ENCODE assay signal across 29 cellular contexts in the genomic region with DNA sequence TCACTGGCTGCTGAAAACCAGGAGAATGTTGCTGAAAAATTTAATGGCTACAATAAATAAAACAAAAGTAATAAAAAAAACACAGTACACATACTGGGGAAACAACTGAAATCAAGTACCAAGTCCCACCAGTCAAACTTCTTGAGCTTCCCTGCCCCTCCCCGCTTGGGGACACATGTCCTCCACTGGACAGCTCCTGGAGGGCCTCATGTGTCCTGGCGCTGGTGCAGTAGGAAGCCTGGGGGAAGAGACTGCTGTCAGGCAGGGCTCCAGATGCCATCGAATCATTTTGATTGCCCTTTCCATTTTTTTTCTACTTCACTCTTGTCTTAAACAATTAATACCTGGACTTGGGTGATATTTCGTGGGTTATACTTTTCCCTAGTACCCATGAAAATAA. TPM values are rescaled to one million over a fixed set of nuclear protein-coding genes. Genes with fewer than 3 reads are reported as not detected.
DNase-seq lines count a peak whose midpoint lies in the region; ATAC-seq and TF ChIP-seq lines count a peak whose summit lies in the region.
"Had no signal": no experiment of that assay in that cellular context is flagged by ENCODE, and none has a peak within 500 bp of the region (broad histone marks: within the 10 kb centered on the region; RNA-seq: fewer than 3 reads in every experiment).

No MANE protein-coding gene starts in this region.

- no peak overlapping the region for H3K4me2 ChIP-seq in Karpas-422 (ENCODE audit: low read depth, low read length, poor library complexity, severe bottlenecking)
- peak overlapping the region; percentile 21 for H3K4me2 ChIP-seq in skeletal muscle satellite cell (ENCODE audit: low read length)
- H3K4me2 ChIP-seq: PC-9 had no signal

- H3K79me2 ChIP-seq in Karpas-422 (ENCODE audit: low read length), result peaks cover 99% of the 10 kb centered on the region

- H3K9me2 ChIP-seq in Karpas-422 (replicated peaks; ENCODE audit: insufficient read depth, low read length), result no peaks in the 10 kb centered on the region

- H3K4me3 ChIP-seq in Karpas-422 (ENCODE audit: low read length) (no peak overlapping the region), right atrium auricular region (no peak overlapping the region), skeletal muscle satellite cell (ENCODE audit: low read length) (no peak overlapping the region)
- H3K4me3 ChIP-seq: ascending aorta, gastroesophageal sphincter, GM23248, left lung, PC-9, right lobe of liver, vagina had no signal

- peak overlapping the region; percentile 73 for H3K27ac ChIP-seq in Karpas-422 (ENCODE audit: low read length)
- peak overlapping the region; percentile 6 to 38 for H3K27ac ChIP-seq in right atrium auricular region
- H3K27ac ChIP-seq: ascending aorta, GM23248, left lung, parathyroid adenoma, PC-9, right lobe of liver, vagina had no signal

- H3K9me3 Mint-ChIP-seq in activated T-cell treated with anti-CD3 and anti-CD28 coated beads, Interleukin-2, amount 50 U/mL, for 72 hours, result no peaks in the 10 kb centered on the region
- no peaks in the 10 kb centered on the region for H3K9me3 Mint-ChIP-seq in activated T-cell treated with anti-CD3 and anti-CD28 coated beads, Interleukin-2, amount 50 U/mL, for 4 hours
- H3K9me3 Mint-ChIP-seq: activated naive CD8-positive, alpha-beta T cell treated with anti-CD3 and anti-CD28 coated beads for 36 hours; activated T-helper 17 cell treated with anti-CD3 and anti-CD28 coated beads, Interleukin-2, amount 50 U/mL, for 72 hours; dendritic cell treated with granulocyte-macrophage colony-stimulating factor and Interleukin-4, amounts not matched to agents 40 ng/mL and 50 ng/mL, for 4 days; HFFc6 had no signal

- no peaks in the 10 kb centered on the region for H3K27me3 ChIP-seq in Karpas-422 (ENCODE audit: low read length)
- H3K27me3 ChIP-seq in right atrium auricular region, result no peaks in the 10 kb centered on the region
- H3K27me3 ChIP-seq in skeletal muscle satellite cell (ENCODE audit: control insufficient read depth, insufficient read depth, low read length), result no peaks in the 10 kb centered on the region
- H3K27me3 ChIP-seq: ascending aorta, gastroesophageal sphincter, left lung, right lobe of liver, vagina had no signal

- no peaks in the 10 kb centered on the region for H3K9me3 ChIP-seq in Karpas-422 (ENCODE audit: low read length)
- no peaks in the 10 kb centered on the region for H3K9me3 ChIP-seq in right atrium auricular region
- no peaks in the 10 kb centered on the region for H3K9me3 ChIP-seq in skeletal muscle satellite cell (replicated peaks; ENCODE audit: low read length)
- H3K9me3 ChIP-seq: ascending aorta, gastroesophageal sphincter, left lung, right lobe of liver, vagina had no signal

- H3K36me3 ChIP-seq in Karpas-422 (ENCODE audit: insufficient read depth, low read length) (no peaks in the 10 kb centered on the region), right atrium auricular region (no peaks in the 10 kb centered on the region), skeletal muscle satellite cell (ENCODE audit: insufficient read depth, low read length) (no peaks in the 10 kb centered on the region)
- H3K36me3 ChIP-seq: ascending aorta, gastroesophageal sphincter, left lung, right lobe of liver, vagina had no signal

- no peak overlapping the region for H2AFZ ChIP-seq in Karpas-422 (ENCODE audit: low read length)
- H2AFZ ChIP-seq: GM23248, parathyroid adenoma, PC-9 had no signal

- TF ChIP-seq CTCF in right atrium auricular region (IDR thresholded peaks at IDR 0.05), result no peak

- ATAC-seq in activated T-cell treated with anti-CD3 and anti-CD28 coated beads, Interleukin-2, amount 50 U/mL, for 72 hours (replicated peaks in 1 of 2), result no peak
- ATAC-seq in activated T-cell treated with anti-CD3 and anti-CD28 coated beads, Interleukin-2, amount 50 U/mL, for 4 hours, result no peak
- ATAC-seq: activated T-helper 17 cell treated with anti-CD3 and anti-CD28 coated beads, Interleukin-2, amount 50 U/mL, for 72 hours; gastroesophageal sphincter; left lung; stimulated activated naive CD8-positive, alpha-beta T cell treated with anti-CD3 and anti-CD28 coated beads, Interleukin-15, Interleukin-2, amounts not matched to agents 100 U/mL and 50 U/mL, for 24 hours had no signal

- no peak for DNase-seq in activated T-cell treated with anti-CD3 and anti-CD28 coated beads, Interleukin-2, amount 50 U/mL, for 72 hours
- DNase-seq in activated T-cell treated with anti-CD3 and anti-CD28 coated beads, Interleukin-2, amount 50 U/mL, for 4 hours, result no peak
- DNase-seq in Karpas-422, result no peak
- DNase-seq in right atrium auricular region (ENCODE audit: low spot score), result no peak
- no peak for DNase-seq in NCI-H446 (lab: John Stamatoyannopoulos, UW)
- DNase-seq in mesenteric fat pad (ENCODE audit: low spot score), result no peak
- no peak for DNase-seq in cortex of kidney (lab: John Stamatoyannopoulos, UW)
- DNase-seq: activated CD4-positive, alpha-beta T cell treated with anti-CD3 and anti-CD28 coated beads, Interleukin-2, amount 50 U/mL, for 4 hours; activated CD4-positive, CD25-positive, alpha-beta regulatory T cell; activated naive CD8-positive, alpha-beta T cell treated with anti-CD3 and anti-CD28 coated beads for 36 hours; central memory CD4-positive, alpha-beta T cell; GM23248; HFFc6; NCI-H1092 treated with DMSO at 0.1 percent for 48 hours; NCI-H187 treated with DMSO at 0.1 percent for 48 hours; NCI-H2171 treated with DMSO at 0.1 percent for 48 hours; NCI-H524 treated with DMSO at 0.1 percent for 48 hours; PC-9; right lobe of liver; SHP77 treated with DMSO at 0.1 percent for 48 hours; stimulated activated naive CD8-positive, alpha-beta T cell treated with anti-CD3 and anti-CD28 coated beads, Interleukin-15, Interleukin-2, amounts not matched to agents 100 U/mL and 50 U/mL, for 24 hours had no signal

- peaks cover 77% of the 10 kb centered on the region for H4K20me1 ChIP-seq in Karpas-422 (ENCODE audit: insufficient read depth, low read depth, low read length)

- peak overlapping the region; percentile 32 for H3K27ac Mint-ChIP-seq in activated T-cell treated with anti-CD3 and anti-CD28 coated beads, Interleukin-2, amount 50 U/mL, for 72 hours
- H3K27ac Mint-ChIP-seq: activated naive CD8-positive, alpha-beta T cell treated with anti-CD3 and anti-CD28 coated beads for 36 hours; activated T-helper 17 cell treated with anti-CD3 and anti-CD28 coated beads, Interleukin-2, amount 50 U/mL, for 72 hours; dendritic cell treated with granulocyte-macrophage colony-stimulating factor and Interleukin-4, amounts not matched to agents 40 ng/mL and 50 ng/mL, for 4 days; HFFc6 had no signal

- peaks cover 40% of the 10 kb centered on the region for H3K4me1 Mint-ChIP-seq in activated T-cell treated with anti-CD3 and anti-CD28 coated beads, Interleukin-2, amount 50 U/mL, for 72 hours (ENCODE audit: low read depth)
- peaks cover 50% of the 10 kb centered on the region for H3K4me1 Mint-ChIP-seq in activated T-cell treated with anti-CD3 and anti-CD28 coated beads, Interleukin-2, amount 50 U/mL, for 4 hours (ENCODE audit: low read depth)

- H3K9ac ChIP-seq in Karpas-422 (ENCODE audit: low read length), result no peak overlapping the region
- H3K9ac ChIP-seq in skeletal muscle satellite cell (ENCODE audit: low read depth, low read length), result no peak overlapping the region
- H3K9ac ChIP-seq: GM23248, parathyroid adenoma had no signal

- H3K36me3 Mint-ChIP-seq in activated T-cell treated with anti-CD3 and anti-CD28 coated beads, Interleukin-2, amount 50 U/mL, for 72 hours (ENCODE audit: insufficient read depth in 2 of 2), result no peaks in the 10 kb centered on the region
- no peaks in the 10 kb centered on the region for H3K36me3 Mint-ChIP-seq in activated T-cell treated with anti-CD3 and anti-CD28 coated beads, Interleukin-2, amount 50 U/mL, for 4 hours (ENCODE audit: insufficient read depth)
- H3K36me3 Mint-ChIP-seq: activated naive CD8-positive, alpha-beta T cell treated with anti-CD3 and anti-CD28 coated beads for 36 hours had no signal

- H3K4me3 Mint-ChIP-seq in activated T-cell treated with anti-CD3 and anti-CD28 coated beads, Interleukin-2, amount 50 U/mL, for 72 hours, result no peak overlapping the region
- H3K4me3 Mint-ChIP-seq in activated T-cell treated with anti-CD3 and anti-CD28 coated beads, Interleukin-2, amount 50 U/mL, for 4 hours, result no peak overlapping the region
- H3K4me3 Mint-ChIP-seq: activated naive CD8-positive, alpha-beta T cell treated with anti-CD3 and anti-CD28 coated beads for 36 hours; activated T-helper 17 cell treated with anti-CD3 and anti-CD28 coated beads, Interleukin-2, amount 50 U/mL, for 72 hours; dendritic cell treated with granulocyte-macrophage colony-stimulating factor and Interleukin-4, amounts not matched to agents 40 ng/mL and 50 ng/mL, for 4 days; HFFc6 had no signal

- H3K27me3 Mint-ChIP-seq in activated T-cell treated with anti-CD3 and anti-CD28 coated beads, Interleukin-2, amount 50 U/mL, for 72 hours (ENCODE audit: low read depth), result no peaks in the 10 kb centered on the region
- no peaks in the 10 kb centered on the region for H3K27me3 Mint-ChIP-seq in activated T-cell treated with anti-CD3 and anti-CD28 coated beads, Interleukin-2, amount 50 U/mL, for 4 hours (ENCODE audit: low read depth)
- H3K27me3 Mint-ChIP-seq: activated naive CD8-positive, alpha-beta T cell treated with anti-CD3 and anti-CD28 coated beads for 36 hours; activated T-helper 17 cell treated with anti-CD3 and anti-CD28 coated beads, Interleukin-2, amount 50 U/mL, for 72 hours; dendritic cell treated with granulocyte-macrophage colony-stimulating factor and Interleukin-4, amounts not matched to agents 40 ng/mL and 50 ng/mL, for 4 days had no signal

- peaks cover 64% of the 10 kb centered on the region for H3K4me1 ChIP-seq in Karpas-422 (ENCODE audit: low read length)
- H3K4me1 ChIP-seq in right atrium auricular region, result peaks cover 0 to 71% of the 10 kb centered on the region in 2 donors
- H3K4me1 ChIP-seq in skeletal muscle satellite cell (ENCODE audit: control insufficient read depth, insufficient read depth, low read length), result peaks cover 4% of the 10 kb centered on the region

RNA-seq across cellular contexts. Expression of a gene that starts 26.6 kb away (rescaled TPM):
- 10 to 100 TPM; 36.5 to 39.5 TPM for total RNA-seq in activated T-cell treated with anti-CD3 and anti-CD28 coated beads, Interleukin-2, amount 50 U/mL, for 72 hours
- 10 to 100 TPM; 48.1 to 48.5 (median 48.1) TPM for total RNA-seq in activated T-cell treated with anti-CD3 and anti-CD28 coated beads, Interleukin-2, amount 50 U/mL, for 4 hours
- total RNA-seq in Karpas-422 (2014; rRNA removed; shearing (Covaris generic); ENCODE audit: low replicate concordance), result 33.5 and 39.4 TPM in 2 replicates
- total RNA-seq in right atrium auricular region (10 to 100 TPM; 27.5 to 34.9 TPM), mesenteric fat pad (48.7 TPM)
- 32.2 and 39.3 TPM in 2 replicates for total RNA-seq in skeletal muscle satellite cell (2012; rRNA removed)

RNA-seq across cellular contexts. Expression of a gene that starts 29.2 kb away (rescaled TPM):
- 10 to 100 TPM; 18.6 to 20.2 TPM for total RNA-seq in activated T-cell treated with anti-CD3 and anti-CD28 coated beads, Interleukin-2, amount 50 U/mL, for 72 hours
- total RNA-seq in activated T-cell treated with anti-CD3 and anti-CD28 coated beads, Interleukin-2, amount 50 U/mL, for 4 hours, result 10 to 100 TPM; 17.4 to 19.5 (median 18.2) TPM
- total RNA-seq in Karpas-422 (2014; rRNA removed; shearing (Covaris generic); ENCODE audit: low replicate concordance), result 15.0 and 23.7 TPM in 2 replicates
- total RNA-seq in right atrium auricular region (1 to 10 TPM; 5.2 to 5.9 TPM), mesenteric fat pad (12.7 TPM)
- 5.6 and 7.2 TPM in 2 replicates for total RNA-seq in skeletal muscle satellite cell (2012; rRNA removed)

RNA-seq across cellular contexts. Expression of a gene that starts 56.6 kb away (rescaled TPM):
- 10 to 100 TPM; 54.8 to 59.6 TPM for total RNA-seq in activated T-cell treated with anti-CD3 and anti-CD28 coated beads, Interleukin-2, amount 50 U/mL, for 72 hours
- total RNA-seq in activated T-cell treated with anti-CD3 and anti-CD28 coated beads, Interleukin-2, amount 50 U/mL, for 4 hours, result 100 to 1,000 TPM in 2 of 3 donors, 10 to 100 TPM in 1; 98.7 to 107 (median 103) TPM
- 5.9 and 14.9 TPM in 2 replicates for total RNA-seq in Karpas-422 (2014; rRNA removed; shearing (Covaris generic); ENCODE audit: low replicate concordance)
- total RNA-seq in right atrium auricular region (1 to 10 TPM; 4.3 to 8.0 TPM), mesenteric fat pad (34.3 TPM)
- 7.4 and 8.5 TPM in 2 replicates for total RNA-seq in skeletal muscle satellite cell (2012; rRNA removed)
